ENCODE assay signal across 15 cellular contexts in the genomic region with DNA sequence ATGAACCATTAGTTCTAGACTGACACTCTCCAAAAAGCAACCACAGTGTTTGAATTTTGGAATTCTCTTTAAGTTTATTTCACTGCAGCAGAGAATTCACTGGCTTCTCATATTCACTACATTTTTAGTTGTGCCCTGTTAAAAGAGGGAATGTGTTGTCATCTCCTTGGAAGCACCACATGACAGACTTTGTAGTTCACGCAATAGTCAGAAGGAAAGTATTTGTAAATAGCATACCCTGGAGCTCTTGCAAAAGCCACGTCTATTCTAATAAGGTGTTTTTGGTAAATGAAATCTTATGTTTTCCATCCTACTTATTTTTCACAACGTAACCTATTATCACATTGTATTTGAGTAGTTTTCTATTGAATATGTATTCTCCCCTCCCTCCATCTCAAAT. TPM values are rescaled to one million over a fixed set of nuclear protein-coding genes. Genes with fewer than 3 reads are reported as not detected.
DNase-seq lines count a peak whose midpoint lies in the region; ATAC-seq and TF ChIP-seq lines count a peak whose summit lies in the region.
"Had no signal": no experiment of that assay in that cellular context is flagged by ENCODE, and none has a peak within 500 bp of the region (broad histone marks: within the 10 kb centered on the region; RNA-seq: fewer than 3 reads in every experiment).

No MANE protein-coding gene starts in this region.

- H3K36me3 ChIP-seq in subcutaneous abdominal adipose tissue (ENCODE audit: control insufficient read depth in 5 of 5, insufficient read depth in 5 of 5, low read length in 5 of 5) (no peaks in the 10 kb centered on the region), lower lobe of right lung (no peaks in the 10 kb centered on the region)

- DNase-seq in activated T-cell treated with anti-CD3 and anti-CD28 coated beads, Interleukin-2, amount 50 U/mL, for 24 hours, result no peak
- DNase-seq in activated T-cell treated with anti-CD3 and anti-CD28 coated beads, Interleukin-2, amount 50 U/mL, for 4 hours, result no peak
- DNase-seq in activated CD8-positive, alpha-beta T cell treated with anti-CD3 and anti-CD28 coated beads, Interleukin-2, amount 10 ng/mL, durations not matched to agents 7 days and 5 days, result no peak
- DNase-seq in fibroblast of villous mesenchyme (ENCODE audit: low read depth) (peak; percentile 79), lower lobe of right lung (no peak), foreskin keratinocyte (no peak), LoVo (ENCODE audit: low spot score) (no peak)
- DNase-seq: cerebellar nuclear complex, head of caudate nucleus, mesendoderm, NCI-H146, retina, T-helper 9 cell had no signal

- no peak for ATAC-seq in activated T-cell treated with anti-CD3 and anti-CD28 coated beads, Interleukin-2, amount 50 U/mL, for 4 hours
- ATAC-seq in activated CD8-positive, alpha-beta T cell treated with anti-CD3 and anti-CD28 coated beads, Interleukin-2, amount 10 ng/mL, durations not matched to agents 7 days and 5 days, result no peak
- ATAC-seq in lower lobe of right lung, result no peak
- ATAC-seq in foreskin keratinocyte, result no peak
- ATAC-seq: A549 had no signal

- CTCF ChIA-PET in activated CD8-positive, alpha-beta T cell treated with anti-CD3 and anti-CD28 coated beads, Interleukin-2, amount 10 ng/mL, durations not matched to agents 7 days and 5 days (lab: Charles Lee), result no interaction called here

- H3K9ac ChIP-seq in subcutaneous abdominal adipose tissue (ENCODE audit: low read length in 5 of 5), result peak overlapping the region in 1 of 5 donors; percentile 55

- H3K4me1 ChIP-seq in subcutaneous abdominal adipose tissue (ENCODE audit: control insufficient read depth in 5 of 5, insufficient read depth in 5 of 5, low read length in 5 of 5) (peaks cover 0 to 40% (median 24%) of the 10 kb centered on the region in 5 donors), lower lobe of right lung (peaks cover 25% of the 10 kb centered on the region), foreskin keratinocyte (peaks cover 14% of the 10 kb centered on the region)

- no peaks in the 10 kb centered on the region for H3K9me3 Mint-ChIP-seq in activated T-cell treated with anti-CD3 and anti-CD28 coated beads, Interleukin-2, amount 50 U/mL, for 24 hours
- no peaks in the 10 kb centered on the region for H3K9me3 Mint-ChIP-seq in activated T-cell treated with anti-CD3 and anti-CD28 coated beads, Interleukin-2, amount 50 U/mL, for 4 hours
- no peaks in the 10 kb centered on the region for H3K9me3 Mint-ChIP-seq in activated CD8-positive, alpha-beta T cell treated with anti-CD3 and anti-CD28 coated beads, Interleukin-2, amount 10 ng/mL, durations not matched to agents 7 days and 5 days (ENCODE audit: insufficient read depth)

- peaks cover 4% of the 10 kb centered on the region for H3K36me3 Mint-ChIP-seq in activated T-cell treated with anti-CD3 and anti-CD28 coated beads, Interleukin-2, amount 50 U/mL, for 24 hours (ENCODE audit: low read depth)
- H3K36me3 Mint-ChIP-seq in activated T-cell treated with anti-CD3 and anti-CD28 coated beads, Interleukin-2, amount 50 U/mL, for 4 hours (ENCODE audit: insufficient read depth), result peaks cover 1% of the 10 kb centered on the region
- H3K36me3 Mint-ChIP-seq in activated CD8-positive, alpha-beta T cell treated with anti-CD3 and anti-CD28 coated beads, Interleukin-2, amount 10 ng/mL, durations not matched to agents 7 days and 5 days (ENCODE audit: low read depth), result peaks cover 31% of the 10 kb centered on the region

- intact Hi-C loops in lower lobe of right lung (cut with DNase I), result no loop called here

- POLR2A ChIA-PET in activated CD8-positive, alpha-beta T cell treated with anti-CD3 and anti-CD28 coated beads, Interleukin-2, amount 10 ng/mL, durations not matched to agents 7 days and 5 days (lab: Charles Lee), result interaction anchor here (3.7 kb wide), 1 partner anchor 25 kb away, joined by 46 read pairs; a partner anchor contains a TSS

- H3K27me3 Mint-ChIP-seq in activated T-cell treated with anti-CD3 and anti-CD28 coated beads, Interleukin-2, amount 50 U/mL, for 24 hours, result no peaks in the 10 kb centered on the region
- no peaks in the 10 kb centered on the region for H3K27me3 Mint-ChIP-seq in activated T-cell treated with anti-CD3 and anti-CD28 coated beads, Interleukin-2, amount 50 U/mL, for 4 hours (ENCODE audit: low read depth)
- no peaks in the 10 kb centered on the region for H3K27me3 Mint-ChIP-seq in activated CD8-positive, alpha-beta T cell treated with anti-CD3 and anti-CD28 coated beads, Interleukin-2, amount 10 ng/mL, durations not matched to agents 7 days and 5 days (ENCODE audit: low read depth)

- H3K4me3 ChIP-seq in fibroblast of villous mesenchyme (ENCODE audit: low read depth, low read length), result no peak overlapping the region
- no peak overlapping the region for H3K4me3 ChIP-seq in subcutaneous abdominal adipose tissue (ENCODE audit: low read depth in 1 of 5, low read length in 5 of 5)
- no peak overlapping the region for H3K4me3 ChIP-seq in lower lobe of right lung
- H3K4me3 ChIP-seq: A549 had no signal

- peak overlapping the region; percentile 20 for H3K27ac Mint-ChIP-seq in activated T-cell treated with anti-CD3 and anti-CD28 coated beads, Interleukin-2, amount 50 U/mL, for 24 hours
- H3K27ac Mint-ChIP-seq in activated CD8-positive, alpha-beta T cell treated with anti-CD3 and anti-CD28 coated beads, Interleukin-2, amount 10 ng/mL, durations not matched to agents 7 days and 5 days, result peak overlapping the region; percentile 22

- no peak for TF ChIP-seq CTCF in fibroblast of villous mesenchyme (IDR thresholded peaks at IDR 0.05; ENCODE audit: insufficient read depth, low read depth, low read length)
- no peak for TF ChIP-seq CTCF in lower lobe of right lung (IDR thresholded peaks at IDR 0.05)
- TF ChIP-seq CTCF in foreskin keratinocyte (conservative IDR thresholded peaks at IDR 0.05), result no peak

- H3K4me1 Mint-ChIP-seq in activated T-cell treated with anti-CD3 and anti-CD28 coated beads, Interleukin-2, amount 50 U/mL, for 24 hours (ENCODE audit: low read depth), result peaks cover 76% of the 10 kb centered on the region
- H3K4me1 Mint-ChIP-seq in activated T-cell treated with anti-CD3 and anti-CD28 coated beads, Interleukin-2, amount 50 U/mL, for 4 hours (ENCODE audit: low read depth), result peaks cover 75% of the 10 kb centered on the region
- H3K4me1 Mint-ChIP-seq in activated CD8-positive, alpha-beta T cell treated with anti-CD3 and anti-CD28 coated beads, Interleukin-2, amount 10 ng/mL, durations not matched to agents 7 days and 5 days (ENCODE audit: low read depth), result peaks cover 71% of the 10 kb centered on the region

- H3K4me3 Mint-ChIP-seq in activated T-cell treated with anti-CD3 and anti-CD28 coated beads, Interleukin-2, amount 50 U/mL, for 24 hours, result no peak overlapping the region
- no peak overlapping the region for H3K4me3 Mint-ChIP-seq in activated T-cell treated with anti-CD3 and anti-CD28 coated beads, Interleukin-2, amount 50 U/mL, for 4 hours
- H3K4me3 Mint-ChIP-seq in activated CD8-positive, alpha-beta T cell treated with anti-CD3 and anti-CD28 coated beads, Interleukin-2, amount 10 ng/mL, durations not matched to agents 7 days and 5 days, result no peak overlapping the region

- no peaks in the 10 kb centered on the region for H3K9me3 ChIP-seq in subcutaneous abdominal adipose tissue (ENCODE audit: control insufficient read depth in 5 of 5, low read length in 5 of 5)
- H3K9me3 ChIP-seq in lower lobe of right lung, result no peaks in the 10 kb centered on the region
- H3K9me3 ChIP-seq: A549 had no signal

- H3K27ac ChIP-seq in subcutaneous abdominal adipose tissue (ENCODE audit: low read depth, low read length), result peak overlapping the region; percentile 91
- H3K27ac ChIP-seq in lower lobe of right lung, result no peak overlapping the region
- H3K27ac ChIP-seq in foreskin keratinocyte, result no peak overlapping the region

- H3K27me3 ChIP-seq in subcutaneous abdominal adipose tissue (ENCODE audit: control insufficient read depth in 5 of 5, insufficient read depth in 4 of 5, low read length in 5 of 5) (peaks cover 0 to 3% (median 0%) of the 10 kb centered on the region in 5 donors), lower lobe of right lung (ENCODE audit: low read depth) (no peaks in the 10 kb centered on the region), foreskin keratinocyte (no peaks in the 10 kb centered on the region)

RNA-seq across cellular contexts. Expression of a gene that starts 25.8 kb away (rescaled TPM):
- total RNA-seq in activated T-cell treated with anti-CD3 and anti-CD28 coated beads, Interleukin-2, amount 50 U/mL, for 4 hours, result 10 to 100 TPM; 21.0 to 23.1 (median 22.0) TPM
- 10 to 100 TPM; 62.6 to 66.0 TPM for total RNA-seq in activated CD8-positive, alpha-beta T cell treated with anti-CD3 and anti-CD28 coated beads, Interleukin-2, amount 10 ng/mL, durations not matched to agents 7 days and 5 days
- total RNA-seq in fibroblast of villous mesenchyme, result 50.1 and 54.4 TPM in 2 replicates
- 76.2 TPM for total RNA-seq in lower lobe of right lung
- 6.2 and 9.3 TPM in 2 replicates for total RNA-seq in foreskin keratinocyte
- 4.5 and 6.1 TPM in 2 replicates for polyA plus RNA-seq in foreskin keratinocyte
